In the genomic region with DNA sequence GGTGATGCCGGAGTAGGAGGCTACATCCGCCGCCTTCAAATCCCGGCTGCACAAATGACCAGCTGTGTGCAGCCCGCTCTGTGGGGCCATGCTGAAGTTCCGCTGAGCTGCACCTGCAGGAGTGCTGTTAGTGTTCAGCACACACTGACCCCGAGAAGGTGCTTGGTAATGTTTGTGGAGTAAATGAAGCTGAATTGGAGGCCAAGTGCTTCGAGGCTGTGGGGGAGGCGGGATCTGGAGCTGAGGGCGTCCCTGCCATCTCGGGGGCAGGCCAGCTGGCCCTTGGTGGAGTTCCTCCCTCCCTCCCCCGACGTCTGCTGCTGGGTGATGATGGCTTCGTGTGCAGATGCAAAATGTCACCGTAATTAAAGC, we compare ENCODE assay signal across 24 cellular contexts. TPM values are rescaled to one million over a fixed set of nuclear protein-coding genes. Genes with fewer than 3 reads are reported as not detected.
DNase-seq lines count a peak whose midpoint lies in the region; ATAC-seq lines count a peak whose summit lies in the region.
"Had no signal": no experiment of that assay in that cellular context is flagged by ENCODE, and none has a peak within 500 bp of the region (broad histone marks: within the 10 kb centered on the region; RNA-seq: fewer than 3 reads in every experiment).

No MANE protein-coding gene starts in this region.

- H3K27ac Mint-ChIP-seq in activated CD4-positive, alpha-beta memory T cell treated with anti-CD3 and anti-CD28 coated beads for 36 hours = no peak overlapping the region
- H3K27ac Mint-ChIP-seq: activated naive CD8-positive, alpha-beta T cell treated with anti-CD3 and anti-CD28 coated beads, Interleukin-2, amount 50 U/mL, for 24 hours; activated T-helper 2 cell treated with anti-CD3 and anti-CD28 coated beads, Interferon-gamma antibody, Interleukin-2, Interleukin-4, amounts not matched to agents 10 μg/mL and 5 μg/mL and 100 μg/mL, durations not matched to agents 14 hours and 24 hours and 36 hours; dendritic cell treated with granulocyte-macrophage colony-stimulating factor and Interleukin-4, amounts not matched to agents 40 ng/mL and 50 ng/mL, for 4 days; stimulated activated naive CD8-positive, alpha-beta T cell treated with anti-CD3 and anti-CD28 coated beads, Interleukin-15, amount 100 ng/mL, for 72 hours had no signal

- peaks cover 11% of the 10 kb centered on the region for H3K27me3 Mint-ChIP-seq in activated CD4-positive, alpha-beta memory T cell treated with anti-CD3 and anti-CD28 coated beads for 36 hours

- peaks cover 13% of the 10 kb centered on the region for H3K9me3 Mint-ChIP-seq in activated CD4-positive, alpha-beta memory T cell treated with anti-CD3 and anti-CD28 coated beads for 36 hours

- no peak for ATAC-seq in HG03280 (IDR thresholded peaks at IDR 0.05; ENCODE audit: unreplicated experiment)
- ATAC-seq: activated naive CD8-positive, alpha-beta T cell treated with anti-CD3 and anti-CD28 coated beads, Interleukin-2, amount 50 U/mL, for 24 hours; gastroesophageal sphincter; K562; left colon; stimulated activated naive CD8-positive, alpha-beta T cell treated with anti-CD3 and anti-CD28 coated beads, Interleukin-15, amount 100 ng/mL, for 72 hours; upper lobe of right lung had no signal

- no peaks in the 10 kb centered on the region for H3K36me3 Mint-ChIP-seq in activated CD4-positive, alpha-beta memory T cell treated with anti-CD3 and anti-CD28 coated beads for 36 hours

- H3K4me3 Mint-ChIP-seq in activated CD4-positive, alpha-beta memory T cell treated with anti-CD3 and anti-CD28 coated beads for 36 hours = no peak overlapping the region
- H3K4me3 Mint-ChIP-seq: activated naive CD8-positive, alpha-beta T cell treated with anti-CD3 and anti-CD28 coated beads, Interleukin-2, amount 50 U/mL, for 24 hours; dendritic cell treated with granulocyte-macrophage colony-stimulating factor and Interleukin-4, amounts not matched to agents 40 ng/mL and 50 ng/mL, for 4 days; stimulated activated naive CD8-positive, alpha-beta T cell treated with anti-CD3 and anti-CD28 coated beads, Interleukin-15, amount 100 ng/mL, for 72 hours had no signal

- DNase-seq in NCI-H345 (lab: John Stamatoyannopoulos, UW) (peak; percentile 41), NCI-H345 treated with DMSO at 0.1 percent for 48 hours (lab: John Stamatoyannopoulos, UW; ENCODE audit: unreplicated experiment) (no peak), NCI-H2029 (lab: John Stamatoyannopoulos, UW) (peak; percentile 74), SHP77 (lab: John Stamatoyannopoulos, UW) (peak; percentile 90 to 92), posterior vena cava (ENCODE audit: low spot score) (peak; percentile 1), activated T-cell treated with anti-CD3 and anti-CD28 coated beads for 4 hours (no peak)
- DNase-seq in activated CD4-positive, alpha-beta memory T cell treated with anti-CD3 and anti-CD28 coated beads for 36 hours = no peak
- DNase-seq: ACHN; activated CD4-positive, CD25-positive, alpha-beta regulatory T cell treated with anti-CD3 and anti-CD28 coated beads, Interleukin-2, amount 50 U/mL, for 72 hours; activated naive CD8-positive, alpha-beta T cell treated with anti-CD3 and anti-CD28 coated beads, Interleukin-2, amount 50 U/mL, for 24 hours; DMS 273 treated with DMSO at 0.1 percent for 48 hours; erythroblast; left colon; nucleus accumbens; right cardiac atrium; stimulated activated CD4-positive, alpha-beta T cell treated with anti-CD3 and anti-CD28 coated beads, Interleukin-1b, Interleukin-23, amount 100 ng/mL, for 48 hours; stimulated activated naive CD8-positive, alpha-beta T cell treated with anti-CD3 and anti-CD28 coated beads, Interleukin-15, amount 100 ng/mL, for 72 hours; T1000 had no signal

- CTCF ChIA-PET in activated CD4-positive, alpha-beta memory T cell treated with anti-CD3 and anti-CD28 coated beads for 36 hours (lab: Charles Lee) = no interaction called here

- intact Hi-C loops in posterior vena cava (cut with DNase I) = no loop called here
- intact Hi-C loops in activated CD4-positive, alpha-beta memory T cell treated with anti-CD3 and anti-CD28 coated beads for 36 hours (cut with micrococcal nuclease) = no loop called here

- POLR2A ChIA-PET in activated CD4-positive, alpha-beta memory T cell treated with anti-CD3 and anti-CD28 coated beads for 36 hours (lab: Charles Lee) = no interaction called here

- H3K4me1 Mint-ChIP-seq in activated CD4-positive, alpha-beta memory T cell treated with anti-CD3 and anti-CD28 coated beads for 36 hours (ENCODE audit: low read depth) = peaks cover 5% of the 10 kb centered on the region
- H3K4me1 Mint-ChIP-seq: stimulated activated naive CD8-positive, alpha-beta T cell treated with anti-CD3 and anti-CD28 coated beads, Interleukin-15, amount 100 ng/mL, for 72 hours had no signal

RNA-seq across cellular contexts. Expression of gene KCNF1, which starts 23.2 kb away (rescaled TPM):
- total RNA-seq in posterior vena cava = under 1 TPM; 0.19 to 0.29 TPM
- not detected for total RNA-seq in activated CD4-positive, alpha-beta memory T cell treated with anti-CD3 and anti-CD28 coated beads for 36 hours
- total RNA-seq: activated T-helper 2 cell treated with anti-CD3 and anti-CD28 coated beads, Interferon-gamma antibody, Interleukin-2, Interleukin-4, amounts not matched to agents 10 μg/mL and 5 μg/mL and 100 μg/mL, durations not matched to agents 14 hours and 24 hours and 36 hours; K562 had no signal

Comparison
In these comparisons a context has a peak if more than half of its experiments do, and no peak if none do; other contexts are left out.
1. DNase-seq: peak in NCI-H345 (single experiment), NCI-H2029 (single experiment), SHP77 (2 of 2) and posterior vena cava (single experiment); none in NCI-H345 treated with DMSO at 0.1 percent for 48 hours (single experiment), activated T-cell treated with anti-CD3 and anti-CD28 coated beads for 4 hours (single experiment) and activated CD4-positive, alpha-beta memory T cell treated with anti-CD3 and anti-CD28 coated beads for 36 hours (single experiment).